ENCODE assay signal across 14 cellular contexts in the genomic region with DNA sequence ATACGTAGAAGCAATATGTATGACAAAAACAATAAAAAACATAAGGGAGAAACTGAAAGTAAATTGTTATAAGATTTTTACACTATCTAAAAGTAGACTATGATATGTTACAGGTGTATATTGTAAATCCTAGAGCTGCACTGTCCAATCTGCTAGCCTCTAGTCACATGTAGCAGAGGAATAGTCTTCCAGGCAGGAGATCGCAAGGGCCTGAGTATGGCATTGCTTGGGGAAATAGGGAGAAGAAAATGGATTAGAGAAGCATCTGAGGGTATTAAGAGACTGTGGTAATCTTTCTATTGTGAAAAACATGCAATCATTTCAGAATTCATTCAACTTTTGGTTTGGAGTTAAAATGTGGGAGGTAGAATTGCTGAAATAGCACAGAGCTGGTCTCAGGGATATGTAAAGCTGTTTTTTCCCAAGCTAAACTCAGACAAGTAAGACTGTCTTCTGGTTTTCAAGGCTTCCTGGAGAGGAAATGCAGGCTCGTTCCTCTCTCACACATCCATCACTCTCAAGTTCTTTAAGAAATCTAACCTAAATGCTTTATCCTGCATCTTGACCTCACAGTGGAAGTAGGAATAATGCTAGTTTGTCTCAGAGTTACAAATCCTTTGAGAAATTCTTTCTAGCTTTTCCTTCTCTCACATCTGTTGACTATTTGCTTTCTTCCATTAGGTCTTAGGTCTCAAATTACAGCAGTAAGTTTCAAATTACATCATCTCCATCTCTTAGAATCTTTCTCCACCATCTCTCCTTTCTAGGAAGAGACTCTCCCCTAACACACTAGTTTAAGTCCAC. TPM values are rescaled to one million over a fixed set of nuclear protein-coding genes. Genes with fewer than 3 reads are reported as not detected.
DNase-seq lines count a peak whose midpoint lies in the region; ATAC-seq lines count a peak whose summit lies in the region.
"Had no signal": no experiment of that assay in that cellular context is flagged by ENCODE, and none has a peak within 500 bp of the region (broad histone marks: within the 10 kb centered on the region; RNA-seq: fewer than 3 reads in every experiment).

No MANE protein-coding gene starts in this region.

- H3K27ac ChIP-seq in HUES6 (ENCODE audit: low read depth, low read length) (no peak overlapping the region), mesodermal cell (ENCODE audit: low read depth, low read length, severe bottlenecking) (peak overlapping the region; percentile 69)
- H3K27ac ChIP-seq: psoas muscle, stomach had no signal

- no peaks in the 10 kb centered on the region for H3K36me3 Mint-ChIP-seq in activated T-helper 2 cell treated with anti-CD3 and anti-CD28 coated beads, Interferon-gamma antibody, Interleukin-2, Interleukin-4, amounts not matched to agents 10 μg/mL and 5 μg/mL and 100 μg/mL, durations not matched to agents 14 hours and 24 hours and 36 hours (ENCODE audit: low read depth)

- H3K36me3 ChIP-seq in ES-I3 (ENCODE audit: insufficient read depth, low read length), result no peaks in the 10 kb centered on the region
- no peaks in the 10 kb centered on the region for H3K36me3 ChIP-seq in HUES6 (ENCODE audit: control insufficient read depth, insufficient read depth, low read length)
- no peaks in the 10 kb centered on the region for H3K36me3 ChIP-seq in mesodermal cell (ENCODE audit: control insufficient read depth, insufficient read depth, low read length)
- H3K36me3 ChIP-seq: stomach had no signal

- H3K9ac ChIP-seq in ES-I3 (ENCODE audit: low read depth, low read length), result peak overlapping the region; percentile 7; the same call in 1 of the 2 replicates
- H3K9ac ChIP-seq in HUES6 (ENCODE audit: low read length), result no peak overlapping the region

- H3K4me3 Mint-ChIP-seq in activated T-helper 2 cell treated with anti-CD3 and anti-CD28 coated beads, Interferon-gamma antibody, Interleukin-2, Interleukin-4, amounts not matched to agents 10 μg/mL and 5 μg/mL and 100 μg/mL, durations not matched to agents 14 hours and 24 hours and 36 hours (ENCODE audit: low read depth), result peak overlapping the region; percentile 16

- H3K4me3 ChIP-seq in HUES6 (ENCODE audit: low read depth, low read length) (peak overlapping the region; percentile 41), mesodermal cell (ENCODE audit: extremely low read depth, insufficient read depth, low read length, poor library complexity, severe bottlenecking) (no peak overlapping the region)
- H3K4me3 ChIP-seq: lung, psoas muscle, stomach had no signal

- H3K27me3 Mint-ChIP-seq in activated T-helper 2 cell treated with anti-CD3 and anti-CD28 coated beads, Interferon-gamma antibody, Interleukin-2, Interleukin-4, amounts not matched to agents 10 μg/mL and 5 μg/mL and 100 μg/mL, durations not matched to agents 14 hours and 24 hours and 36 hours (ENCODE audit: low read depth), result peaks cover 37% of the 10 kb centered on the region

- H3K27me3 ChIP-seq in HUES6 (ENCODE audit: control insufficient read depth, insufficient read depth, low read length), result peaks cover 42% of the 10 kb centered on the region

- WGBS in mesodermal cell (ENCODE audit: insufficient coverage in 2 of 2), 2 experiments, result 89% methylated on average over 1 of the region's 3 CpGs; no CpG with 5 or more reads in 1 of the 2 experiments

- DNase-seq in activated T-helper 2 cell treated with anti-CD3 and anti-CD28 coated beads, Interferon-gamma antibody, Interleukin-2, Interleukin-4, amounts not matched to agents 10 μg/mL and 5 μg/mL and 100 μg/mL, durations not matched to agents 14 hours and 24 hours and 36 hours (ENCODE audit: low spot score), result no peak
- DNase-seq in NOMO-1 treated with DMSO at 0.1 percent for 48 hours (lab: John Stamatoyannopoulos, UW; ENCODE audit: unreplicated experiment) (no peak), NCI-H345 (lab: John Stamatoyannopoulos, UW) (no peak), left colon (no peak)
- DNase-seq: activated CD4-positive, alpha-beta T cell treated with anti-CD3 and anti-CD28 coated beads, Interleukin-2, amount 50 U/mL, for 48 hours; DMS79 treated with DMSO at 0.1 percent for 48 hours; psoas muscle; stimulated activated CD4-positive, alpha-beta T cell treated with anti-CD3 and anti-CD28 coated beads, Interleukin-4, amount 100 ng/mL, for 24 hours; stomach had no signal

- intact Hi-C loops in activated T-helper 2 cell treated with anti-CD3 and anti-CD28 coated beads, Interferon-gamma antibody, Interleukin-2, Interleukin-4, amounts not matched to agents 10 μg/mL and 5 μg/mL and 100 μg/mL, durations not matched to agents 14 hours and 24 hours and 36 hours (cut with micrococcal nuclease), result no loop called here
- intact Hi-C loops in left colon (cut with DNase I, micrococcal nuclease), result no loop called here

- H3K4me1 ChIP-seq in ES-I3 (ENCODE audit: insufficient read depth, low read length) (peaks cover 9% of the 10 kb centered on the region; the same call in 1 of the 2 replicates), HUES6 (ENCODE audit: control insufficient read depth, insufficient read depth, low read length) (peaks cover 17% of the 10 kb centered on the region), mesodermal cell (ENCODE audit: control insufficient read depth, insufficient read depth, low read length, poor library complexity, severe bottlenecking) (peaks cover 10% of the 10 kb centered on the region)
- H3K4me1 ChIP-seq: psoas muscle, stomach had no signal

- no peak for ATAC-seq in left colon
- ATAC-seq: psoas muscle had no signal

- H3K9me3 ChIP-seq in ES-I3 (ENCODE audit: control insufficient read depth, insufficient read depth, low read length), result no peaks in the 10 kb centered on the region
- H3K9me3 ChIP-seq in HUES6 (ENCODE audit: control insufficient read depth, insufficient read depth, low read depth, low read length), result no peaks in the 10 kb centered on the region
- H3K9me3 ChIP-seq in mesodermal cell (ENCODE audit: control insufficient read depth, low read length), result no peaks in the 10 kb centered on the region
- H3K9me3 ChIP-seq: psoas muscle, stomach had no signal

- peak overlapping the region; percentile 14 for H3K27ac Mint-ChIP-seq in activated T-helper 2 cell treated with anti-CD3 and anti-CD28 coated beads, Interferon-gamma antibody, Interleukin-2, Interleukin-4, amounts not matched to agents 10 μg/mL and 5 μg/mL and 100 μg/mL, durations not matched to agents 14 hours and 24 hours and 36 hours

- no peaks in the 10 kb centered on the region for H3K9me3 Mint-ChIP-seq in activated T-helper 2 cell treated with anti-CD3 and anti-CD28 coated beads, Interferon-gamma antibody, Interleukin-2, Interleukin-4, amounts not matched to agents 10 μg/mL and 5 μg/mL and 100 μg/mL, durations not matched to agents 14 hours and 24 hours and 36 hours

- H3K4me1 Mint-ChIP-seq in activated T-helper 2 cell treated with anti-CD3 and anti-CD28 coated beads, Interferon-gamma antibody, Interleukin-2, Interleukin-4, amounts not matched to agents 10 μg/mL and 5 μg/mL and 100 μg/mL, durations not matched to agents 14 hours and 24 hours and 36 hours (ENCODE audit: low read depth), result peaks cover 13% of the 10 kb centered on the region

RNA-seq across cellular contexts. Expression of gene CCDC184, which starts 7.6 kb away (rescaled TPM):
- 0.34 and 0.64 TPM in 2 replicates for total RNA-seq in activated T-helper 2 cell treated with anti-CD3 and anti-CD28 coated beads, Interferon-gamma antibody, Interleukin-2, Interleukin-4, amounts not matched to agents 10 μg/mL and 5 μg/mL and 100 μg/mL, durations not matched to agents 14 hours and 24 hours and 36 hours
- 3.5 TPM for polyA plus RNA-seq in mesodermal cell (2013, experiment 1 of 2)
- 4.5 TPM for polyA plus RNA-seq in mesodermal cell (2013, experiment 2 of 2)
- total RNA-seq in left colon, result under 1 TPM; 0.15 to 0.50 TPM

RNA-seq across cellular contexts. Expression of gene ASB8, which starts 18.5 kb away (rescaled TPM):
- total RNA-seq in activated T-helper 2 cell treated with anti-CD3 and anti-CD28 coated beads, Interferon-gamma antibody, Interleukin-2, Interleukin-4, amounts not matched to agents 10 μg/mL and 5 μg/mL and 100 μg/mL, durations not matched to agents 14 hours and 24 hours and 36 hours, result 32.5 and 33.1 TPM in 2 replicates
- polyA plus RNA-seq in mesodermal cell (2013, experiment 1 of 2), result 15.1 TPM
- polyA plus RNA-seq in mesodermal cell (2013, experiment 2 of 2), result 13.2 TPM
- total RNA-seq in left colon, result 10 to 100 TPM; 47.9 to 49.0 TPM

RNA-seq across cellular contexts. Expression of gene OR10AD1, which starts 27.3 kb away (rescaled TPM):
- total RNA-seq in activated T-helper 2 cell treated with anti-CD3 and anti-CD28 coated beads, Interferon-gamma antibody, Interleukin-2, Interleukin-4, amounts not matched to agents 10 μg/mL and 5 μg/mL and 100 μg/mL, durations not matched to agents 14 hours and 24 hours and 36 hours, result not detected in 2 replicates
- not detected for polyA plus RNA-seq in mesodermal cell (2013, experiment 1 of 2)
- not detected for polyA plus RNA-seq in mesodermal cell (2013, experiment 2 of 2)
- not detected for total RNA-seq in left colon
- total RNA-seq: glomerular endothelial cell, lung, psoas muscle, stomach had no signal
- polyA plus RNA-seq: lung, stomach had no signal

RNA-seq across cellular contexts. Expression of gene PFKM, which starts 56.7 kb away (rescaled TPM):
- 55.2 and 67.3 TPM in 2 replicates for total RNA-seq in activated T-helper 2 cell treated with anti-CD3 and anti-CD28 coated beads, Interferon-gamma antibody, Interleukin-2, Interleukin-4, amounts not matched to agents 10 μg/mL and 5 μg/mL and 100 μg/mL, durations not matched to agents 14 hours and 24 hours and 36 hours
- 71.5 TPM for polyA plus RNA-seq in mesodermal cell (2013, experiment 1 of 2)
- polyA plus RNA-seq in mesodermal cell (2013, experiment 2 of 2), result 65.3 TPM
- 10 to 100 TPM; 48.1 to 49.6 TPM for total RNA-seq in left colon
